In the genomic region with DNA sequence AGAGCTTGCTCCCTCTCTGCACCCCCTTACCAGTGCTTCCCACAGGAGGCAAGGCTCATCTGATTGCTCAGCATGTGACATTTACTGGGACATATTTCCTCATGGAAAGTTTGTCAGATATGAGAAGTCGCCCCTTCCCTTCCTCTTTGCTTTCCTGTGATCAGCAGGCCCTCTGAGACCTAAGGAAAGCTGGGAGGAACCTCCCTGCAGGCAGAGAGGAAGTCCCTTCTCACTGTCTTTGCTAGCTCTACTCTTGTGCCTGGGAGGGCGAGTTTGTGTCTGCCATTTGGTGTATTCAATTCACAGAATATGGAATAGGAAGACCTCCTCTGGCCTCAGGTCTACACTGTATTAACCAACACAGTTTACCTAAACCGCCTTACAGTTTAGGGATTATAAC, we compare ENCODE assay signal across 14 cellular contexts.
DNase-seq lines count a peak whose midpoint lies in the region; ATAC-seq and TF ChIP-seq lines count a peak whose summit lies in the region.
"Had no signal": no experiment of that assay in that cellular context is flagged by ENCODE, and none has a peak within 500 bp of the region (broad histone marks: within the 10 kb centered on the region; RNA-seq: fewer than 3 reads in every experiment).

No MANE protein-coding gene starts in this region.

- no peaks in the 10 kb centered on the region for H3K79me1 ChIP-seq in IMR-90 (ENCODE audit: low read depth in 1 of 2, low read length in 2 of 2)

- peak overlapping the region in 1 of 2 experiments; percentile 18; a peak in 1 of 4 replicates for H4K8ac ChIP-seq in IMR-90 (ENCODE audit: low read depth in 2 of 2, low read length in 2 of 2)

- no peaks in the 10 kb centered on the region for H3K36me3 Mint-ChIP-seq in osteocyte (ENCODE audit: unreplicated experiment)
- no peaks in the 10 kb centered on the region for H3K36me3 Mint-ChIP-seq in naive thymus-derived CD4-positive, alpha-beta T cell
- H3K36me3 Mint-ChIP-seq in type B pancreatic cell, result no peaks in the 10 kb centered on the region
- H3K36me3 Mint-ChIP-seq: CD8-positive, alpha-beta memory T cell had no signal

- H3K4me1 Mint-ChIP-seq in osteocyte (ENCODE audit: unreplicated experiment), result peaks cover 73% of the 10 kb centered on the region
- H3K4me1 Mint-ChIP-seq in naive thymus-derived CD4-positive, alpha-beta T cell, result peaks cover 0 to 2% (median 0%) of the 10 kb centered on the region in 7 donors
- H3K4me1 Mint-ChIP-seq in type B pancreatic cell (ENCODE audit: unreplicated experiment), result peaks cover 4% of the 10 kb centered on the region
- H3K4me1 Mint-ChIP-seq: CD8-positive, alpha-beta memory T cell; IgD-negative memory B cell had no signal

- TF ChIP-seq POLR2A in IMR-90 (IDR thresholded peaks at IDR 0.05; ENCODE audit: low read depth, low read length), result no peak

- no peaks in the 10 kb centered on the region for H3K27me3 Mint-ChIP-seq in osteocyte (ENCODE audit: unreplicated experiment)
- H3K27me3 Mint-ChIP-seq in naive thymus-derived CD4-positive, alpha-beta T cell, result peaks cover 0 to 5% (median 0%) of the 10 kb centered on the region in 5 donors
- no peaks in the 10 kb centered on the region for H3K27me3 Mint-ChIP-seq in type B pancreatic cell
- H3K27me3 Mint-ChIP-seq: IgD-negative memory B cell had no signal

- no peaks in the 10 kb centered on the region for H3K9me3 ChIP-seq in IMR-90 (ENCODE audit: control insufficient read depth, insufficient read depth, low read length)
- H3K9me3 ChIP-seq in naive thymus-derived CD4-positive, alpha-beta T cell (ENCODE audit: control insufficient read depth in 2 of 3, low read length in 3 of 3), result no peaks in the 10 kb centered on the region
- H3K9me3 ChIP-seq: BE2C had no signal

- TF ChIP-seq CTCF in IMR-90 (conservative IDR thresholded peaks at IDR 0.05; ENCODE audit: low read depth, low read length) (no peak), osteocyte (IDR thresholded peaks at IDR 0.05) (no peak), type B pancreatic cell (conservative IDR thresholded peaks at IDR 0.05) (no peak)

- H3K23ac ChIP-seq in IMR-90 (ENCODE audit: low read depth, low read length), result peak overlapping the region; percentile 13; the same call in 1 of the 2 replicates

- H3K9me3 Mint-ChIP-seq in osteocyte (ENCODE audit: unreplicated experiment) (no peaks in the 10 kb centered on the region), type B pancreatic cell (no peaks in the 10 kb centered on the region)
- H3K9me3 Mint-ChIP-seq in naive thymus-derived CD4-positive, alpha-beta T cell, result peaks cover 0 to 2% (median 0%) of the 10 kb centered on the region in 11 donors
- H3K9me3 Mint-ChIP-seq: CD8-positive, alpha-beta memory T cell; IgD-negative memory B cell had no signal

- BruUV-seq in IMR-90 (replicated peaks; lab: Mats Ljungman, UMichigan), result no TSS peak

- peak overlapping the region; percentile 2; the same call in 1 of the 2 replicates for H2BK20ac ChIP-seq in IMR-90 (ENCODE audit: low read depth, low read length)

- POLR2A ChIA-PET in IMR-90 (lab: Charles Lee; ENCODE audit: unreplicated experiment), result interaction anchor here (0.5 kb wide), 1 partner anchor 352 kb away, joined by 3 read pairs; no protein-coding TSS in a partner anchor
- POLR2A ChIA-PET in naive thymus-derived CD4-positive, alpha-beta T cell (lab: Charles Lee), result no interaction called here

- H3K27ac Mint-ChIP-seq in osteocyte (ENCODE audit: unreplicated experiment) (peak overlapping the region; percentile 90), type B pancreatic cell (no peak overlapping the region)
- no peak overlapping the region for H3K27ac Mint-ChIP-seq in naive thymus-derived CD4-positive, alpha-beta T cell
- H3K27ac Mint-ChIP-seq: CD8-positive, alpha-beta memory T cell; IgD-negative memory B cell had no signal

- in situ Hi-C loops in IMR-90 (cut with MboI; ENCODE audit: low sequenced_read_pairs), result no loop called here

- H2BK120ac ChIP-seq in IMR-90 (ENCODE audit: low read depth, low read length), result peak overlapping the region; percentile 49; the same call in 1 of the 2 replicates

- no peak overlapping the region for H3K4me3 ChIP-seq in IMR-90 (ENCODE audit: insufficient read depth, low read depth, low read length)
- no peak overlapping the region for H3K4me3 ChIP-seq in naive thymus-derived CD4-positive, alpha-beta T cell (ENCODE audit: low read length)
- H3K4me3 ChIP-seq: GM23248 had no signal

- H4K91ac ChIP-seq in IMR-90 (ENCODE audit: insufficient read depth, low read depth, low read length), result peak overlapping the region; percentile 59

- WGBS in IMR-90 (ENCODE audit: extremely low coverage in 2 of 2, insufficient read length in 1 of 2), 2 experiments, result no CpG with 5 or more reads among the region's 3 CpGs

- H2BK15ac ChIP-seq in IMR-90 (ENCODE audit: low read depth, low read length), result peak overlapping the region; percentile 39; the same call in 2 of the 3 replicates

- CTCF ChIA-PET in IMR-90 (lab: Yijun Ruan, JAX), result no interaction called here
- CTCF ChIA-PET in naive thymus-derived CD4-positive, alpha-beta T cell (lab: Charles Lee), result no interaction called here

- H3K27ac ChIP-seq in IMR-90 (ENCODE audit: insufficient read depth, low read length), result no peak overlapping the region
- no peak overlapping the region for H3K27ac ChIP-seq in naive thymus-derived CD4-positive, alpha-beta T cell (ENCODE audit: low read depth, low read length)
- H3K27ac ChIP-seq: C4-2B, GM23248 had no signal

- H3K4me1 ChIP-seq in IMR-90 (ENCODE audit: control insufficient read depth, insufficient read depth, low read length), result peaks cover 11% of the 10 kb centered on the region
- no peaks in the 10 kb centered on the region for H3K4me1 ChIP-seq in naive thymus-derived CD4-positive, alpha-beta T cell (ENCODE audit: control insufficient read depth in 2 of 2, insufficient read depth in 2 of 2, low read length in 2 of 2)
- H3K4me1 ChIP-seq: BE2C had no signal

- H4K5ac ChIP-seq in IMR-90 (ENCODE audit: low read depth, low read length), result peak overlapping the region; percentile 12; the same call in 1 of the 2 replicates

- peak overlapping the region; percentile 68; the same call in 1 of the 2 replicates for H2AK5ac ChIP-seq in IMR-90 (ENCODE audit: low read depth, low read length)

- H2BK5ac ChIP-seq in IMR-90 (ENCODE audit: low read depth, low read length, poor library complexity, severe bottlenecking), result no peak overlapping the region

- H2AFZ ChIP-seq in IMR-90 (replicated peaks; ENCODE audit: low read length, poor library complexity), result peak overlapping the region; percentile 16
- H2AFZ ChIP-seq: GM23248 had no signal

- no peak overlapping the region for H2AK9ac ChIP-seq in IMR-90 (replicated peaks; ENCODE audit: low read depth, low read length, poor library complexity)

- peak overlapping the region; percentile 12; the same call in 1 of the 2 replicates for H3K14ac ChIP-seq in IMR-90 (replicated peaks; ENCODE audit: low read depth, low read length)

- no peaks in the 10 kb centered on the region for H3K27me3 ChIP-seq in IMR-90 (ENCODE audit: control insufficient read depth, insufficient read depth, low read length)
- H3K27me3 ChIP-seq in naive thymus-derived CD4-positive, alpha-beta T cell (ENCODE audit: control insufficient read depth in 2 of 2, insufficient read depth in 2 of 2, low read length in 2 of 2), result no peaks in the 10 kb centered on the region
- H3K27me3 ChIP-seq: BE2C had no signal

- H3K9ac ChIP-seq in IMR-90 (ENCODE audit: low read depth, low read length), result no peak overlapping the region
- H3K9ac ChIP-seq: GM23248 had no signal

- peaks cover 6% of the 10 kb centered on the region for H3K9me1 ChIP-seq in IMR-90 (ENCODE audit: insufficient read depth, low read length)

- peak overlapping the region; percentile 57 for H3K4ac ChIP-seq in IMR-90 (ENCODE audit: low read depth, low read length)

- no peak overlapping the region for H3K4me2 ChIP-seq in IMR-90 (ENCODE audit: low read depth, low read length)

- no peak overlapping the region for H3K4me3 Mint-ChIP-seq in osteocyte (ENCODE audit: unreplicated experiment)
- H3K4me3 Mint-ChIP-seq in naive thymus-derived CD4-positive, alpha-beta T cell, result no peak overlapping the region
- no peak overlapping the region for H3K4me3 Mint-ChIP-seq in type B pancreatic cell
- H3K4me3 Mint-ChIP-seq: CD8-positive, alpha-beta memory T cell; IgD-negative memory B cell had no signal

- peak overlapping the region; percentile 22 for H3K18ac ChIP-seq in IMR-90 (ENCODE audit: low read depth, low read length)

- H4K20me1 ChIP-seq in IMR-90 (ENCODE audit: insufficient read depth, low read length), result no peaks in the 10 kb centered on the region

- DNase-seq in CD1c-positive myeloid dendritic cell (ENCODE audit: extremely low spot score) (peak; percentile 39), IMR-90 (no peak), left lobe of liver (ENCODE audit: low spot score) (no peak), osteocyte (ENCODE audit: extremely low spot score, unreplicated experiment) (no peak), Right ventricle myocardium superior (no peak), middle frontal gyrus (ENCODE audit: extremely low spot score, low spot score) (no peak), type B pancreatic cell (ENCODE audit: extremely low spot score, unreplicated experiment) (no peak)
- DNase-seq in naive thymus-derived CD4-positive, alpha-beta T cell, result no peak
- DNase-seq: BE2C; CD8-positive, alpha-beta memory T cell; GM23248; H7 had no signal

- no peaks in the 10 kb centered on the region for H3K36me3 ChIP-seq in IMR-90 (ENCODE audit: control insufficient read depth, insufficient read depth, low read length)
- H3K36me3 ChIP-seq in naive thymus-derived CD4-positive, alpha-beta T cell (ENCODE audit: control insufficient read depth in 2 of 3, insufficient read depth in 3 of 3, low read length in 3 of 3), result no peaks in the 10 kb centered on the region
- H3K36me3 ChIP-seq: BE2C had no signal

- no peak for TF ChIP-seq RAD21 in IMR-90 (IDR thresholded peaks at IDR 0.05; ENCODE audit: low read length)

- ATAC-seq in IMR-90 (ENCODE audit: low read depth) (no peak), left lobe of liver (peak; percentile 38), Right ventricle myocardium superior (ENCODE audit: poor library complexity) (no peak)
- ATAC-seq in naive thymus-derived CD4-positive, alpha-beta T cell, result no peak

- no peak overlapping the region for H3K56ac ChIP-seq in IMR-90 (ENCODE audit: extremely low read depth, insufficient read depth, low read length)

- dilution Hi-C loops in IMR-90 (cut with HindIII; ENCODE audit: low sequenced_read_pairs, unreplicated experiment), result no loop called here

- intact Hi-C loops in IMR-90 (cut with micrococcal nuclease) (no loop called here), Right ventricle myocardium superior (cut with DNase I) (no loop called here)
- intact Hi-C loops in naive thymus-derived CD4-positive, alpha-beta T cell (cut with micrococcal nuclease), result no loop called here

TF ChIP-seq in IMR-90, 13 proteins besides CTCF, POLR2A, EP300 and RAD21 (continues in another document):
- TF ChIP-seq MXI1 (IDR thresholded peaks at IDR 0.05; ENCODE audit: borderline replicate concordance, low read depth, low read length) (no peak), SMC3 (IDR thresholded peaks at IDR 0.05; ENCODE audit: low read depth, low read length) (no peak), BHLHE40 (IDR thresholded peaks at IDR 0.05; ENCODE audit: low read depth, low read length) (no peak), CHD1 (IDR thresholded peaks at IDR 0.05; ENCODE audit: low read depth, low read length) (no peak), MAFK (IDR thresholded peaks at IDR 0.05; ENCODE audit: low read depth, low read length) (no peak), RCOR1 (IDR thresholded peaks at IDR 0.05; ENCODE audit: insufficient replicate concordance, low read length) (no peak)
